8 cellular contexts compared by ENCODE assay signal in the genomic region with DNA sequence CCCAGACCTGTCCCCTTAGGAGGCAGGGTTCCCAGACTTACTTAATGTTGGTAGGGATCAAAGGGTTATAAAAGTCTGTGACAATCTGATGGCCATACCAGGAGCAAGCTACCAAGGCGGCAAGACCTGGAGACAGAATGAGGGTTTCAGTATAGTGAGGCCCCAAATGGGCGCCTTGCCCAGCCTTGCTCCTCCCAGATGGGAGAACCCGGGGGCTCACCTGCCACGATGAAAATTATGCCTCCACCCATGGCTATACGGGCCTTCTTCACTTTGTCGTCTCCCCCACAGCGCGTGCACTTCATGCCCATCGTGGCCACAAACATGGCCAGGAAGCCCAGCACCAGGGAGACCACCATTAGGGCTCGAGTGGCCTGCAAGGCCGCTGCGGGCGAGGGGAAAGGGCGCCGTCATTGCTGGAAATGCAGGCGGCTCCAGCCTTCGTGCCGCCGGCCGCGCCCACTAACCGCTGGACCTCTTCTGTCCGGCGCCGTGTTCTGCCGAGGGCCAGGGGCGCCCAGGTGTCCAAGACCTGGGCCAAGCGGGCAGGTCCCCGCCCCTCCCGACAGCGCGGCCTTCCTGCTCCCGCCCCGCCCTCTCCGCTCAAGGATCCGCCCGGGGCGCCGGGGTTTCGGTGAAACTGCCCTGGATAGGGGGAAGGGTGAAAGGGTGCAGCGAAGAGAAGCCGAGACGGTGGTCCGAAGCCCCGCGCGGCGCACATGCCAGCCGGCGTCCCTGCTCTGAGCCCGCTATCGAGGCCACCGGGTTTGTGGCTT. TPM values are rescaled to one million over a fixed set of nuclear protein-coding genes. Genes with fewer than 3 reads are reported as not detected.
DNase-seq lines count a peak whose midpoint lies in the region; ATAC-seq and TF ChIP-seq lines count a peak whose summit lies in the region.

No MANE protein-coding gene starts in this region.

- H3F3A ChIP-seq in smooth muscle cell (ENCODE audit: low read depth) = peaks cover 15% of the 10 kb centered on the region

- no peaks in the 10 kb centered on the region for H3K79me2 ChIP-seq in smooth muscle cell (ENCODE audit: low read depth)

- TF ChIP-seq CTCF in C4-2B (conservative IDR thresholded peaks at IDR 0.05) (no peak), smooth muscle cell (IDR thresholded peaks at IDR 0.05; ENCODE audit: borderline replicate concordance, insufficient read depth, poor library complexity, severe bottlenecking) (no peak)

- peaks cover 38% of the 10 kb centered on the region for H3K36me3 ChIP-seq in HUES48 (ENCODE audit: control insufficient read depth, insufficient read depth, low read length)
- peaks cover 28% of the 10 kb centered on the region for H3K36me3 ChIP-seq in adipocyte (ENCODE audit: control insufficient read depth, insufficient read depth, low read length, severe bottlenecking)
- H3K36me3 ChIP-seq in smooth muscle cell (ENCODE audit: low read depth) = no peaks in the 10 kb centered on the region

- ATAC-seq in HG03521 (IDR thresholded peaks at IDR 0.05; ENCODE audit: unreplicated experiment) (no peak), HG02885 (IDR thresholded peaks at IDR 0.05; ENCODE audit: poor library complexity, unreplicated experiment) (no peak)

- DNase-seq in adipocyte (ENCODE audit: low read depth) (no peak), smooth muscle cell (lab: John Stamatoyannopoulos, UW; ENCODE audit: unreplicated experiment) (no peak), cerebellar cortex (ENCODE audit: low spot score) (no peak)

- no peaks in the 10 kb centered on the region for H3K27me3 ChIP-seq in HUES48 (ENCODE audit: control insufficient read depth, insufficient read depth, low read length)
- no peaks in the 10 kb centered on the region for H3K27me3 ChIP-seq in adipocyte (replicated peaks; ENCODE audit: control insufficient read depth, insufficient read depth, low read length)
- H3K27me3 ChIP-seq in smooth muscle cell (ENCODE audit: low read depth) = peaks cover 31% of the 10 kb centered on the region

- H4K20me1 ChIP-seq in smooth muscle cell (ENCODE audit: low read depth) = no peaks in the 10 kb centered on the region

- peak overlapping the region; percentile 87 for H3K4me2 ChIP-seq in smooth muscle cell

- no peak overlapping the region for H2AFZ ChIP-seq in smooth muscle cell (ENCODE audit: low read depth)

- H3K4me3 ChIP-seq in HUES48 (ENCODE audit: low read depth, low read length) (peak overlapping the region; percentile 91), adipocyte (ENCODE audit: low read length) (peak overlapping the region; percentile 68), iPS-11a (ENCODE audit: low read depth, low read length) (peak overlapping the region; percentile 100), smooth muscle cell (peak overlapping the region; percentile 59)

- no peaks in the 10 kb centered on the region for H3K9me3 ChIP-seq in HUES48 (ENCODE audit: control insufficient read depth, insufficient read depth, low read length)
- no peaks in the 10 kb centered on the region for H3K9me3 ChIP-seq in adipocyte (ENCODE audit: control insufficient read depth, low read length)
- H3K9me3 ChIP-seq in smooth muscle cell (replicated peaks; ENCODE audit: low read depth) = no peaks in the 10 kb centered on the region

- 9% methylated on average over 40 of the region's 53 CpGs for WGBS in smooth muscle cell (ENCODE audit: low lambda C conversion rate)

- H3K4me1 ChIP-seq in HUES48 (ENCODE audit: control insufficient read depth, insufficient read depth, low read length) (peaks cover 14% of the 10 kb centered on the region; the same call in 1 of the 2 replicates), adipocyte (ENCODE audit: control insufficient read depth, insufficient read depth, low read length) (peaks cover 41% of the 10 kb centered on the region), smooth muscle cell (ENCODE audit: low read depth) (peaks cover 5% of the 10 kb centered on the region)

- peak overlapping the region; percentile 99 for H3K9ac ChIP-seq in HUES48 (ENCODE audit: low read depth, low read length)
- peak overlapping the region; percentile 69 for H3K9ac ChIP-seq in adipocyte (ENCODE audit: low read length)
- H3K9ac ChIP-seq in smooth muscle cell (ENCODE audit: low read depth) = peak overlapping the region; percentile 54

- H3K27ac ChIP-seq in C4-2B (peak overlapping the region; percentile 99), HUES48 (ENCODE audit: low read depth, low read length) (peak overlapping the region; percentile 89), smooth muscle cell (ENCODE audit: low read depth) (peak overlapping the region; percentile 63)

RNA-seq across cellular contexts. Expression of a gene that starts 1.5 kb away (rescaled TPM):
- total RNA-seq in smooth muscle cell = 26.7 and 33.7 TPM in 2 replicates
- 25.2 and 102 TPM in 2 replicates for polyA plus RNA-seq in smooth muscle cell

RNA-seq across cellular contexts. Expression of a gene that starts 8.8 kb away (rescaled TPM):
- 17.3 and 18.7 TPM in 2 replicates for total RNA-seq in smooth muscle cell
- 41.3 and 42.4 TPM in 2 replicates for polyA plus RNA-seq in smooth muscle cell

RNA-seq across cellular contexts. Expression of a gene that starts 9.3 kb away (rescaled TPM):
- 46.3 and 57.5 TPM in 2 replicates for total RNA-seq in smooth muscle cell
- polyA plus RNA-seq in smooth muscle cell = 88.4 and 96.2 TPM in 2 replicates

RNA-seq across cellular contexts. Expression of a gene that starts 18.5 kb away (rescaled TPM):
- total RNA-seq in smooth muscle cell = 305 and 363 TPM in 2 replicates
- polyA plus RNA-seq in smooth muscle cell = 725 and 735 TPM in 2 replicates

RNA-seq across cellular contexts. Expression of a gene that starts 20.7 kb away (rescaled TPM):
- total RNA-seq in smooth muscle cell = 0.18 TPM in 1 of 2 replicates, not detected in the other
- polyA plus RNA-seq in smooth muscle cell = 0.11 TPM in 1 of 2 replicates, not detected in the other
